Comparison of ENCODE assay signal across 8 cellular contexts in genomic region chr20:4014031-4014474, GRCh38. TPM values are rescaled to one million over a fixed set of nuclear protein-coding genes. Genes with fewer than 3 reads are reported as not detected.
A peak's percentile ranks its signal among the peaks of the same experiment; 100 is the strongest.
DNase-seq lines count a peak whose midpoint lies in the region; ATAC-seq and TF ChIP-seq lines count a peak whose summit lies in the region.

No MANE protein-coding gene starts in this region.

- peaks cover 13% of the 10 kb centered on the region for H3K36me3 Mint-ChIP-seq in T-helper 1 cell treated with Interleukin-12 subunit alpha and Interleukin-12 subunit beta and Interleukin-4 antibody, amounts not matched to agents 30 μg/mL and 1 μg/mL, for 36 hours (ENCODE audit: low read depth)

- peaks cover 38% of the 10 kb centered on the region for H3K4me1 Mint-ChIP-seq in T-helper 1 cell treated with Interleukin-12 subunit alpha and Interleukin-12 subunit beta and Interleukin-4 antibody, amounts not matched to agents 30 μg/mL and 1 μg/mL, for 36 hours (ENCODE audit: low read depth)

- H3K27me3 Mint-ChIP-seq in T-helper 1 cell treated with Interleukin-12 subunit alpha and Interleukin-12 subunit beta and Interleukin-4 antibody, amounts not matched to agents 30 μg/mL and 1 μg/mL, for 36 hours (ENCODE audit: low read depth), result no peaks in the 10 kb centered on the region

- DNase-seq in AG08396 (ENCODE audit: low spot score), result peak; percentile 55
- DNase-seq in GM12864 (ENCODE audit: low read depth), result no peak
- DNase-seq in NCI-H1694 treated with DMSO at 0.1 percent for 48 hours (lab: John Stamatoyannopoulos, UW), result peak; percentile 85
- peak; percentile 80 for DNase-seq in epithelial cell of prostate (ENCODE audit: low read depth, low spot score)
- DNase-seq in myocyte (ENCODE audit: low read depth), result peak; percentile 76

- H3K27ac ChIP-seq in epithelial cell of prostate, result peak overlapping the region; percentile 66

- peak; percentile 52 for TF ChIP-seq CTCF in GM12864 (IDR thresholded peaks at IDR 0.05; ENCODE audit: low read depth, low read length, missing control alignments)

- no peaks in the 10 kb centered on the region for H3K9me3 Mint-ChIP-seq in T-helper 1 cell treated with Interleukin-12 subunit alpha and Interleukin-12 subunit beta and Interleukin-4 antibody, amounts not matched to agents 30 μg/mL and 1 μg/mL, for 36 hours

- peak overlapping the region; percentile 93 for H3K4me3 ChIP-seq in GM12864 (ENCODE audit: low read depth, low read length)

- ATAC-seq in HG03565 (IDR thresholded peaks at IDR 0.05; ENCODE audit: unreplicated experiment) (no peak), GM18907 (IDR thresholded peaks at IDR 0.05; ENCODE audit: unreplicated experiment) (no peak)

- peak overlapping the region; percentile 76 for H3K27ac Mint-ChIP-seq in T-helper 1 cell treated with Interleukin-12 subunit alpha and Interleukin-12 subunit beta and Interleukin-4 antibody, amounts not matched to agents 30 μg/mL and 1 μg/mL, for 36 hours

- peak overlapping the region; percentile 85 for H3K4me3 Mint-ChIP-seq in T-helper 1 cell treated with Interleukin-12 subunit alpha and Interleukin-12 subunit beta and Interleukin-4 antibody, amounts not matched to agents 30 μg/mL and 1 μg/mL, for 36 hours

RNA-seq across cellular contexts. Expression of gene RNF24, which starts 1.3 kb away (rescaled TPM):
- 15.4 and 18.6 TPM in 2 replicates for total RNA-seq in myocyte
- polyA plus RNA-seq in myocyte (2012), result 19.1 TPM
